In the genomic region with DNA sequence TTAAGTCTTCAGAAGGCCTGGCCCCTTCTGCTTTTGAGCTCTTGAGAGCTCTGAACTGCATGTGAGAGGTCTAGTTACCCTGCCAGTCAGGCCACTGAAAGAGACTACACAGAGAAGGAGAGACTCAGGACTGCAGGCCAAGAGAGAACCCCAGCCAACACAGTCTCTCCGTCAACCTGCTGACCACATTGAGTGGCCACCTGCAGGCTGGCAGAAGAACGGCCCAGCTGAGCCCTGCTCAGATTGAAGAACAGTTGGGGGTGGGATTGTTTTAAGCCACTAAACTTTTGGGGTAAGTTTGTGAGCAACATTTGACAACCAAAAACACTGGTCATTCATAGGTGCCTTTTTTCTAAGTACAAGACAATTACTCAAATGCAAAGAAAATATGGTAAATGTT, we compare ENCODE assay signal across 22 cellular contexts.
"Had no signal": no experiment of that assay in that cellular context is flagged by ENCODE, and none has a peak within 500 bp of the region (broad histone marks: within the 10 kb centered on the region; RNA-seq: fewer than 3 reads in every experiment).

No MANE protein-coding gene starts in this region.

- H3K36me3 ChIP-seq: SJSA1 had no signal

- DNase-seq: Karpas-422, KG1, MM.1S, NCI-H1092 treated with DMSO at 0.1 percent for 48 hours, NCI-H1436, NCI-H187, NCI-H2029, NCI-H2081 treated with DMSO at 0.1 percent for 48 hours, NCI-H2171, NCI-H226, NCI-H446, NCI-H510A, NCI-H524 treated with DMSO at 0.1 percent for 48 hours, NCI-H69, NCI-H774, Right ventricle myocardium superior, RPMI8226, SIG-M5, T-helper 1 cell had no signal

- H3K27me3 ChIP-seq: SJSA1 had no signal

- H3K27ac ChIP-seq: HL-60, SJSA1, SK-N-MC had no signal

- H3K4me1 ChIP-seq: SJSA1 had no signal

- H3K4me3 ChIP-seq: SJSA1, SK-N-MC had no signal
